Comparison of ENCODE assay signal across 14 cellular contexts in genomic region chr20:41532935-41533334, GRCh38.
A peak's percentile ranks its signal among the peaks of the same experiment; 100 is the strongest.
DNase-seq lines count a peak whose midpoint lies in the region; ATAC-seq and TF ChIP-seq lines count a peak whose summit lies in the region.
"Had no signal": no experiment of that assay in that cellular context is flagged by ENCODE, and none has a peak within 500 bp of the region (broad histone marks: within the 10 kb centered on the region; RNA-seq: fewer than 3 reads in every experiment).

No MANE protein-coding gene starts in this region.

- POLR2A ChIA-PET in naive thymus-derived CD4-positive, alpha-beta T cell (lab: Charles Lee): no interaction called here

- in situ Hi-C loops in mammary epithelial cell (cut with MboI; ENCODE audit: low sequenced_read_pairs in 2 of 2): no loop called here

- peaks cover 3% of the 10 kb centered on the region for H3K4me1 ChIP-seq in mammary epithelial cell (ENCODE audit: insufficient read depth, low read length)
- H3K4me1 ChIP-seq in naive thymus-derived CD4-positive, alpha-beta T cell (ENCODE audit: control insufficient read depth in 2 of 2, insufficient read depth in 2 of 2, low read length in 2 of 2): no peaks in the 10 kb centered on the region

- H4K20me1 ChIP-seq in mammary epithelial cell (ENCODE audit: insufficient read depth, low read length): no peaks in the 10 kb centered on the region

- H3K27me3 ChIP-seq in mammary epithelial cell (ENCODE audit: insufficient read depth, low read length): no peaks in the 10 kb centered on the region
- no peaks in the 10 kb centered on the region for H3K27me3 ChIP-seq in naive thymus-derived CD4-positive, alpha-beta T cell (ENCODE audit: control insufficient read depth in 2 of 2, insufficient read depth in 2 of 2, low read length in 2 of 2)
- H3K27me3 ChIP-seq: MG63 had no signal

- no peak overlapping the region for H3K4me2 ChIP-seq in mammary epithelial cell (ENCODE audit: insufficient read depth, low read depth, low read length)
- H3K4me2 ChIP-seq: SK-N-SH had no signal

- 87% methylated on average over 9 of the region's 11 CpGs for WGBS in mammary epithelial cell (ENCODE audit: low coverage, missing lambda C conversion rate)

- peak overlapping the region; percentile 2 for H3K27ac Mint-ChIP-seq in activated naive CD8-positive, alpha-beta T cell
- H3K27ac Mint-ChIP-seq in activated naive CD8-positive, alpha-beta T cell treated with anti-CD3 and anti-CD28 coated beads, Interleukin-2, amount 50 U/mL, for 24 hours: no peak overlapping the region
- H3K27ac Mint-ChIP-seq in naive thymus-derived CD4-positive, alpha-beta T cell: peak overlapping the region in 3 of 9 donors; percentile 3 to 28 (median 18)
- H3K27ac Mint-ChIP-seq in chondrocyte (ENCODE audit: unreplicated experiment): no peak overlapping the region

- no peak overlapping the region for H3K4me3 ChIP-seq in mammary epithelial cell (replicated peaks in 1 of 3; ENCODE audit: insufficient read depth in 1 of 3, low read depth in 2 of 3, low read length in 3 of 3)
- H3K4me3 ChIP-seq in naive thymus-derived CD4-positive, alpha-beta T cell (ENCODE audit: low read length): no peak overlapping the region
- H3K4me3 ChIP-seq: MG63 had no signal

- CTCF ChIA-PET in mammary epithelial cell (lab: Charles Lee; ENCODE audit: low non-redundant PET): no interaction called here
- CTCF ChIA-PET in naive thymus-derived CD4-positive, alpha-beta T cell (lab: Charles Lee): no interaction called here

- peaks cover 20% of the 10 kb centered on the region for H3K4me1 Mint-ChIP-seq in activated naive CD8-positive, alpha-beta T cell (ENCODE audit: low read depth)
- H3K4me1 Mint-ChIP-seq in activated naive CD8-positive, alpha-beta T cell treated with anti-CD3 and anti-CD28 coated beads, Interleukin-2, amount 50 U/mL, for 24 hours: peaks cover 8% of the 10 kb centered on the region
- peaks cover 4 to 58% (median 38%) of the 10 kb centered on the region in 7 donors for H3K4me1 Mint-ChIP-seq in naive thymus-derived CD4-positive, alpha-beta T cell
- H3K4me1 Mint-ChIP-seq in chondrocyte (ENCODE audit: low read depth): peaks cover 23% of the 10 kb centered on the region

- intact Hi-C loops in mammary epithelial cell (cut with micrococcal nuclease): no loop called here
- intact Hi-C loops in naive thymus-derived CD4-positive, alpha-beta T cell (cut with micrococcal nuclease): no loop called here

- H3K9ac ChIP-seq in mammary epithelial cell (ENCODE audit: insufficient read depth, low read length): no peak overlapping the region
- H3K9ac ChIP-seq: SK-N-SH had no signal

- H3K4me3 Mint-ChIP-seq in activated naive CD8-positive, alpha-beta T cell: no peak overlapping the region
- no peak overlapping the region for H3K4me3 Mint-ChIP-seq in activated naive CD8-positive, alpha-beta T cell treated with anti-CD3 and anti-CD28 coated beads, Interleukin-2, amount 50 U/mL, for 24 hours
- peak overlapping the region in 1 of 10 donors; percentile 5 for H3K4me3 Mint-ChIP-seq in naive thymus-derived CD4-positive, alpha-beta T cell
- no peak overlapping the region for H3K4me3 Mint-ChIP-seq in chondrocyte (ENCODE audit: unreplicated experiment)

- TSS peak; percentile 70 for BruUV-seq in mammary epithelial cell (replicated peaks; lab: Mats Ljungman, UMichigan)

- DNase-seq in activated naive CD8-positive, alpha-beta T cell treated with anti-CD3 and anti-CD28 coated beads, Interleukin-2, amount 50 U/mL, for 24 hours: no peak
- DNase-seq in NCI-H69 (lab: John Stamatoyannopoulos, UW) (peak; percentile 63), mammary epithelial cell (no peak), chondrocyte (ENCODE audit: low spot score) (no peak), erythroblast (lab: John Stamatoyannopoulos, UW) (no peak)
- no peak for DNase-seq in naive thymus-derived CD4-positive, alpha-beta T cell
- DNase-seq: GOT3, MG63, NCI-H1105 treated with DMSO at 0.1 percent for 48 hours, NCI-H187, NCI-H2171, NCI-H446, SK-N-SH had no signal

- no peaks in the 10 kb centered on the region for H3K9me3 ChIP-seq in mammary epithelial cell (replicated peaks; ENCODE audit: insufficient read depth, low read length)
- H3K9me3 ChIP-seq in naive thymus-derived CD4-positive, alpha-beta T cell (ENCODE audit: control insufficient read depth in 2 of 3, low read length in 3 of 3): peaks cover 0 to 4% (median 0%) of the 10 kb centered on the region in 3 experiments
- H3K9me3 ChIP-seq: SK-N-SH had no signal

- TF ChIP-seq POLR2A in erythroblast (IDR thresholded peaks at IDR 0.05; ENCODE audit: low read length): no peak

- peaks cover 3% of the 10 kb centered on the region for H3K36me3 ChIP-seq in mammary epithelial cell (ENCODE audit: insufficient read depth, low read length)
- peaks cover 0 to 26% (median 3%) of the 10 kb centered on the region in 3 experiments for H3K36me3 ChIP-seq in naive thymus-derived CD4-positive, alpha-beta T cell (ENCODE audit: control insufficient read depth in 2 of 3, insufficient read depth in 3 of 3, low read length in 3 of 3)

- dilution Hi-C loops in mammary epithelial cell (cut with HindIII; ENCODE audit: low sequenced_read_pairs): no loop called here

- no peak for ATAC-seq in activated naive CD8-positive, alpha-beta T cell treated with anti-CD3 and anti-CD28 coated beads, Interleukin-2, amount 50 U/mL, for 24 hours
- ATAC-seq in naive thymus-derived CD4-positive, alpha-beta T cell: no peak

- H3K36me3 Mint-ChIP-seq in activated naive CD8-positive, alpha-beta T cell: peaks cover 30% of the 10 kb centered on the region
- peaks cover 17% of the 10 kb centered on the region for H3K36me3 Mint-ChIP-seq in activated naive CD8-positive, alpha-beta T cell treated with anti-CD3 and anti-CD28 coated beads, Interleukin-2, amount 50 U/mL, for 24 hours (ENCODE audit: low read depth)
- peaks cover 17 to 57% (median 40%) of the 10 kb centered on the region in 5 donors for H3K36me3 Mint-ChIP-seq in naive thymus-derived CD4-positive, alpha-beta T cell
- peaks cover 8% of the 10 kb centered on the region for H3K36me3 Mint-ChIP-seq in chondrocyte (ENCODE audit: low read depth)

- TF ChIP-seq CTCF in mammary epithelial cell (conservative IDR thresholded peaks at IDR 0.05 in 1 of 2, IDR thresholded peaks at IDR 0.05 in 1 of 2; ENCODE audit: extremely low read depth in 1 of 2, insufficient read depth in 1 of 2, low read depth in 1 of 2, low read length in 2 of 2) (no peak), chondrocyte (IDR thresholded peaks at IDR 0.05) (no peak)

- no peaks in the 10 kb centered on the region for H3K27me3 Mint-ChIP-seq in activated naive CD8-positive, alpha-beta T cell
- H3K27me3 Mint-ChIP-seq in activated naive CD8-positive, alpha-beta T cell treated with anti-CD3 and anti-CD28 coated beads, Interleukin-2, amount 50 U/mL, for 24 hours: no peaks in the 10 kb centered on the region
- H3K27me3 Mint-ChIP-seq in naive thymus-derived CD4-positive, alpha-beta T cell: no peaks in the 10 kb centered on the region
- H3K27me3 Mint-ChIP-seq in chondrocyte (ENCODE audit: low read depth): no peaks in the 10 kb centered on the region

- no peaks in the 10 kb centered on the region for H3K79me2 ChIP-seq in mammary epithelial cell (ENCODE audit: insufficient read depth, low read length)

- no peaks in the 10 kb centered on the region for H3K9me3 Mint-ChIP-seq in activated naive CD8-positive, alpha-beta T cell (ENCODE audit: low read depth)
- no peaks in the 10 kb centered on the region for H3K9me3 Mint-ChIP-seq in activated naive CD8-positive, alpha-beta T cell treated with anti-CD3 and anti-CD28 coated beads, Interleukin-2, amount 50 U/mL, for 24 hours
- peaks cover 0 to 8% (median 4%) of the 10 kb centered on the region in 11 donors for H3K9me3 Mint-ChIP-seq in naive thymus-derived CD4-positive, alpha-beta T cell
- peaks cover 5% of the 10 kb centered on the region for H3K9me3 Mint-ChIP-seq in chondrocyte (ENCODE audit: low read depth)

- no peak overlapping the region for H3K27ac ChIP-seq in mammary epithelial cell (ENCODE audit: insufficient read depth, low read depth, low read length)
- no peak overlapping the region for H3K27ac ChIP-seq in naive thymus-derived CD4-positive, alpha-beta T cell (ENCODE audit: low read depth, low read length)

- no peak overlapping the region for H2AFZ ChIP-seq in mammary epithelial cell (ENCODE audit: low read depth, low read length)
